ENCODE assay signal across 23 cellular contexts in the genomic region with DNA sequence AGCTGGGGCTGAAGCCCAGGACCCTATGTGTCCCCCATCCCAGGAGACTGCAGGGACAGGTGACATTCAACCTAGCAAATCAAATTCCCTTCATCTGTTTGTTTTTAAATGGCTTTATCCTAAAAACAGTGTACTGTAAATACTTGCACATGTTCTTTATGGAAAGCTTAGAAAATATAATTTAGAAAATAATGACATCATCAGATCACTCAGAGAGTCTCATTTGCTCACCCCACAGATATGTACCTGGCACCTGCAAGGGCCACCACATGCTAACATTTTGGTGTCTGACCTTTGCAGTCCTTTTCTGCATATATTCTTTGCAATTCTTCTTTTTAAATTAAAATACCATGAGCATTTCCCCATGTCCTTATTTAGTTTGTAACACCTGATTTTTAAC. TPM values are rescaled to one million over a fixed set of nuclear protein-coding genes. Genes with fewer than 3 reads are reported as not detected.
"Had no signal": no experiment of that assay in that cellular context is flagged by ENCODE, and none has a peak within 500 bp of the region (broad histone marks: within the 10 kb centered on the region; RNA-seq: fewer than 3 reads in every experiment).

No MANE protein-coding gene starts in this region.

- H3K9me3 ChIP-seq: colonic mucosa, esophagus muscularis mucosa, gastroesophageal sphincter, heart left ventricle, left ventricle myocardium inferior, lower lobe of right lung had no signal

- H3K36me3 ChIP-seq: colonic mucosa, esophagus muscularis mucosa, gastroesophageal sphincter, heart left ventricle, left ventricle myocardium inferior, lower lobe of right lung had no signal

- H3K4me3 ChIP-seq: colonic mucosa, esophagus muscularis mucosa, gastroesophageal sphincter, heart left ventricle, hepatocyte, left ventricle myocardium inferior, lower lobe of right lung had no signal

- H3K36me3 Mint-ChIP-seq: immature natural killer cell had no signal

- H3K4me2 ChIP-seq: hepatocyte had no signal

- H3K79me2 ChIP-seq: hepatocyte had no signal

- H3K27me3 ChIP-seq: colonic mucosa, esophagus muscularis mucosa, gastroesophageal sphincter, heart left ventricle, hepatocyte had no signal

- DNase-seq: colonic mucosa; cortex of kidney; effector CD8-positive, alpha-beta T cell; effector memory CD8-positive, alpha-beta T cell; foreskin keratinocyte; heart left ventricle; hypothalamus; immature natural killer cell; kidney; kidney glomerular epithelial cell; left colon; left ventricle myocardium inferior; lower lobe of right lung; mesendoderm; midbrain had no signal

- ATAC-seq: effector memory CD8-positive, alpha-beta T cell; foreskin keratinocyte; gastroesophageal sphincter; left colon; lower lobe of right lung had no signal

- H3K4me1 Mint-ChIP-seq: endodermal cell, immature natural killer cell had no signal

- H2AFZ ChIP-seq: hepatocyte had no signal

- H3K9me3 Mint-ChIP-seq: dendritic cell treated with granulocyte-macrophage colony-stimulating factor and Interleukin-4, amounts not matched to agents 40 ng/mL and 50 ng/mL, for 4 days; effector memory CD8-positive, alpha-beta T cell; endodermal cell; immature natural killer cell had no signal

- H3K4me3 Mint-ChIP-seq: dendritic cell treated with granulocyte-macrophage colony-stimulating factor and Interleukin-4, amounts not matched to agents 40 ng/mL and 50 ng/mL, for 4 days; effector memory CD8-positive, alpha-beta T cell; endodermal cell; immature natural killer cell had no signal

- H3K27ac ChIP-seq: colonic mucosa, esophagus muscularis mucosa, foreskin keratinocyte, gastroesophageal sphincter, heart left ventricle, hepatocyte, left ventricle myocardium inferior, lower lobe of right lung had no signal

- H3K4me1 ChIP-seq: colonic mucosa, esophagus muscularis mucosa, foreskin keratinocyte, gastroesophageal sphincter, left ventricle myocardium inferior, lower lobe of right lung had no signal

- FAIRE-seq: endometrium, endothelial cell of umbilical vein, frontal cortex, kidney had no signal

- H3K27ac Mint-ChIP-seq: dendritic cell treated with granulocyte-macrophage colony-stimulating factor and Interleukin-4, amounts not matched to agents 40 ng/mL and 50 ng/mL, for 4 days; effector memory CD8-positive, alpha-beta T cell; endodermal cell; immature natural killer cell had no signal

RNA-seq across cellular contexts. Expression of a gene that starts 58.6 kb away (rescaled TPM):
- total RNA-seq: foreskin keratinocyte had no signal
- polyA plus RNA-seq: foreskin keratinocyte, immature natural killer cell had no signal
